In genomic region chr1:234683856-234684632, GRCh38 we compare ENCODE assay signal across 1 cellular context.
TF ChIP-seq lines count a peak whose summit lies in the region.

No MANE protein-coding gene starts in this region.

TF ChIP-seq in HepG2, 621 proteins besides CTCF, POLR2A, EP300 and RAD21 (continued from another document):
- TF ChIP-seq ZBTB39 (CRISPR knock-in tag; IDR thresholded peaks at IDR 0.05) (no peak), JUN (CRISPR knock-in tag; IDR thresholded peaks at IDR 0.05) (peak; percentile 97), HMG20A (CRISPR knock-in tag; IDR thresholded peaks at IDR 0.05; ENCODE audit: borderline replicate concordance) (peak; percentile 92), HINFP (CRISPR knock-in tag; IDR thresholded peaks at IDR 0.05; ENCODE audit: low read depth) (no peak), ZNF740 (CRISPR knock-in tag; IDR thresholded peaks at IDR 0.05) (no peak), MXD1 (CRISPR knock-in tag; IDR thresholded peaks at IDR 0.05) (no peak), NFE2L1 (CRISPR knock-in tag; IDR thresholded peaks at IDR 0.05; ENCODE audit: borderline replicate concordance) (no peak), ZFYVE20 (CRISPR knock-in tag; IDR thresholded peaks at IDR 0.05; ENCODE audit: borderline replicate concordance, low read depth) (no peak), REPIN1 (CRISPR knock-in tag; IDR thresholded peaks at IDR 0.05; ENCODE audit: borderline replicate concordance, low read depth) (peak; percentile 85), ZNF414 (CRISPR knock-in tag; IDR thresholded peaks at IDR 0.05) (no peak), MAFG (CRISPR knock-in tag; IDR thresholded peaks at IDR 0.05) (no peak), POLR2AphosphoS2 (IDR thresholded peaks at IDR 0.05; ENCODE audit: low read depth, low read length) (no peak), MAZ (IDR thresholded peaks at IDR 0.05; ENCODE audit: borderline replicate concordance, low read depth, low read length) (no peak), MAZ (CRISPR knock-in tag; IDR thresholded peaks at IDR 0.05; ENCODE audit: low read depth) (peak; percentile 71; the same call in 1 of the 2 replicates), ZZZ3 (CRISPR knock-in tag; IDR thresholded peaks at IDR 0.05; ENCODE audit: borderline replicate concordance) (no peak), RBM39 (IDR thresholded peaks at IDR 0.05; ENCODE audit: low read depth, low read length, poor library complexity, severe bottlenecking) (no peak), SKIL (CRISPR knock-in tag; IDR thresholded peaks at IDR 0.05; ENCODE audit: borderline replicate concordance) (peak; percentile 53; the same call in 1 of the 2 replicates), SMAD9 (CRISPR knock-in tag; IDR thresholded peaks at IDR 0.05) (no peak), ZNF431 (CRISPR knock-in tag; IDR thresholded peaks at IDR 0.05; ENCODE audit: borderline replicate concordance, low read depth) (peak; percentile 39; the same call in 1 of the 2 replicates), HIVEP1 (CRISPR knock-in tag; IDR thresholded peaks at IDR 0.05) (no peak), PHF21A (CRISPR knock-in tag; IDR thresholded peaks at IDR 0.05) (peak; percentile 83), YY1 (IDR thresholded peaks at IDR 0.05; ENCODE audit: insufficient read depth, insufficient replicate concordance, low read depth, low read length) (peak; percentile 70), ZBTB3 (CRISPR knock-in tag; IDR thresholded peaks at IDR 0.05; ENCODE audit: borderline replicate concordance, low read depth) (peak; percentile 58; the same call in 1 of the 2 replicates), IRF9 (CRISPR knock-in tag; IDR thresholded peaks at IDR 0.05; ENCODE audit: borderline replicate concordance) (no peak), E2F1 (CRISPR knock-in tag; IDR thresholded peaks at IDR 0.05) (no peak), ZFP41 (CRISPR knock-in tag; IDR thresholded peaks at IDR 0.05; ENCODE audit: borderline replicate concordance) (no peak), ZNF710 (CRISPR knock-in tag; IDR thresholded peaks at IDR 0.05; ENCODE audit: borderline replicate concordance) (peak; percentile 95), ZNF530 (CRISPR knock-in tag; IDR thresholded peaks at IDR 0.05; ENCODE audit: low read depth) (no peak), ZMYM2 (CRISPR knock-in tag; IDR thresholded peaks at IDR 0.05) (peak; percentile 92), MNT (IDR thresholded peaks at IDR 0.05) (no peak), ZNF264 (CRISPR knock-in tag; IDR thresholded peaks at IDR 0.05) (0 out of 2 replicates have a peak, but pooled peaks have one; percentile 30), DPF2 (CRISPR knock-in tag; IDR thresholded peaks at IDR 0.05; ENCODE audit: borderline replicate concordance, low read depth) (peak; percentile 98), ZBTB10 (CRISPR knock-in tag; IDR thresholded peaks at IDR 0.05; ENCODE audit: borderline replicate concordance) (0 out of 2 replicates have a peak, but pooled peaks have one; percentile 58)
TF ChIP-seq in HepG2: peak in this region for 230.
